In the genomic region with DNA sequence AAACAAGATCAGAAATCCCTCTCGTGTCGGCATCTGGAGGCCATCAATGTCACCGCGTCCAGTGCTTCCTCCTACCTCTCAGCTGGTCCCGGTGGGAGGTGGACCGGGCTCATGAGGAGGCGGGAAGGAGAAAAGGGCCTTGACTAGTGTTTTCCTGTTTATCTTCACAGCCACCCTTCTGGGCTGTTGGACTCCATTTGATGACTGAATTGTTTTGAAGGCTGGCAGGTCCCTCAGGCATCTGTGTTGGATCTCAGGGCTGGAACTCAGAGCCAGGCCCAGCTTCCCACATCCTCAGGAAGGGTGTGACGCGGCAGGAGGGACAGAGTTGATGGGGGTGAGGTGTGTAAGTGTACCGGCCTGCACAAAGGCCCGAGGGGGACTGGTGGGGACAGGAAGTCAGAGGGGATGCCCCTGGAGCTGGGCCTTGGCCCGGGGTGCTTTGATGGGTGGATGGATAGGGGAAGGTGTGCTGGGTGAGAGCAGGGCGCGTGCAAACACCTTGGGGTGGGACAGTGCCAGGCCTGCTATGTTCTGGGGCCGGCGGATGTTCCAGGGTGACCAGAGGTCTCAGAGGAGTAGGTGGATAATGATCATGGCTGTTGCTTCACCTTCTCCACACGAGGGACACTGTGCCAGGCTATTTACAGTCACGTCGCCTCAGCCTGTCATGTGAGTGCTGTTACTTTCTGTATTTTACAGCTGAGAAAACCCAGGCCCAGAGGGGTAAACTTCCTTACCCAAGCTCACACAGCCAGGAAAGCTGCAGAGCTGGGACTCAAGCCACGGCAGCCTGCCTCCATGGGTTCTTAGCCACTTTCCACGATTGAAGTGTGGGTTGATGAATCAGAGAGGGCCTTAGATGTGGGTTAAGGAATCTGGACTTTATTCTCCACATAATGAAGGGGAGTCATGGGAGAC, we compare ENCODE assay signal across 1 cellular context.
TF ChIP-seq lines count a peak whose summit lies in the region.

No MANE protein-coding gene starts in this region.

TF ChIP-seq in GM23338, 12 proteins besides CTCF, POLR2A, EP300 and RAD21 (continued from another document):
- TF ChIP-seq, protein P1, sequence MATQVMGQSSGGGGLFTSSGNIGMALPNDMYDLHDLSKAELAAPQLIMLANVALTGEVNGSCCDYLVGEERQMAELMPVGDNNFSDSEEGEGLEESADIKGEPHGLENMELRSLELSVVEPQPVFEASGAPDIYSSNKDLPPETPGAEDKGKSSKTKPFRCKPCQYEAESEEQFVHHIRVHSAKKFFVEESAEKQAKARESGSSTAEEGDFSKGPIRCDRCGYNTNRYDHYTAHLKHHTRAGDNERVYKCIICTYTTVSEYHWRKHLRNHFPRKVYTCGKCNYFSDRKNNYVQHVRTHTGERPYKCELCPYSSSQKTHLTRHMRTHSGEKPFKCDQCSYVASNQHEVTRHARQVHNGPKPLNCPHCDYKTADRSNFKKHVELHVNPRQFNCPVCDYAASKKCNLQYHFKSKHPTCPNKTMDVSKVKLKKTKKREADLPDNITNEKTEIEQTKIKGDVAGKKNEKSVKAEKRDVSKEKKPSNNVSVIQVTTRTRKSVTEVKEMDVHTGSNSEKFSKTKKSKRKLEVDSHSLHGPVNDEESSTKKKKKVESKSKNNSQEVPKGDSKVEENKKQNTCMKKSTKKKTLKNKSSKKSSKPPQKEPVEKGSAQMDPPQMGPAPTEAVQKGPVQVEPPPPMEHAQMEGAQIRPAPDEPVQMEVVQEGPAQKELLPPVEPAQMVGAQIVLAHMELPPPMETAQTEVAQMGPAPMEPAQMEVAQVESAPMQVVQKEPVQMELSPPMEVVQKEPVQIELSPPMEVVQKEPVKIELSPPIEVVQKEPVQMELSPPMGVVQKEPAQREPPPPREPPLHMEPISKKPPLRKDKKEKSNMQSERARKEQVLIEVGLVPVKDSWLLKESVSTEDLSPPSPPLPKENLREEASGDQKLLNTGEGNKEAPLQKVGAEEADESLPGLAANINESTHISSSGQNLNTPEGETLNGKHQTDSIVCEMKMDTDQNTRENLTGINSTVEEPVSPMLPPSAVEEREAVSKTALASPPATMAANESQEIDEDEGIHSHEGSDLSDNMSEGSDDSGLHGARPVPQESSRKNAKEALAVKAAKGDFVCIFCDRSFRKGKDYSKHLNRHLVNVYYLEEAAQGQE (IDR thresholded peaks at IDR 0.05; ENCODE audit: unreplicated experiment), result no peak
- TF ChIP-seq, protein P2, sequence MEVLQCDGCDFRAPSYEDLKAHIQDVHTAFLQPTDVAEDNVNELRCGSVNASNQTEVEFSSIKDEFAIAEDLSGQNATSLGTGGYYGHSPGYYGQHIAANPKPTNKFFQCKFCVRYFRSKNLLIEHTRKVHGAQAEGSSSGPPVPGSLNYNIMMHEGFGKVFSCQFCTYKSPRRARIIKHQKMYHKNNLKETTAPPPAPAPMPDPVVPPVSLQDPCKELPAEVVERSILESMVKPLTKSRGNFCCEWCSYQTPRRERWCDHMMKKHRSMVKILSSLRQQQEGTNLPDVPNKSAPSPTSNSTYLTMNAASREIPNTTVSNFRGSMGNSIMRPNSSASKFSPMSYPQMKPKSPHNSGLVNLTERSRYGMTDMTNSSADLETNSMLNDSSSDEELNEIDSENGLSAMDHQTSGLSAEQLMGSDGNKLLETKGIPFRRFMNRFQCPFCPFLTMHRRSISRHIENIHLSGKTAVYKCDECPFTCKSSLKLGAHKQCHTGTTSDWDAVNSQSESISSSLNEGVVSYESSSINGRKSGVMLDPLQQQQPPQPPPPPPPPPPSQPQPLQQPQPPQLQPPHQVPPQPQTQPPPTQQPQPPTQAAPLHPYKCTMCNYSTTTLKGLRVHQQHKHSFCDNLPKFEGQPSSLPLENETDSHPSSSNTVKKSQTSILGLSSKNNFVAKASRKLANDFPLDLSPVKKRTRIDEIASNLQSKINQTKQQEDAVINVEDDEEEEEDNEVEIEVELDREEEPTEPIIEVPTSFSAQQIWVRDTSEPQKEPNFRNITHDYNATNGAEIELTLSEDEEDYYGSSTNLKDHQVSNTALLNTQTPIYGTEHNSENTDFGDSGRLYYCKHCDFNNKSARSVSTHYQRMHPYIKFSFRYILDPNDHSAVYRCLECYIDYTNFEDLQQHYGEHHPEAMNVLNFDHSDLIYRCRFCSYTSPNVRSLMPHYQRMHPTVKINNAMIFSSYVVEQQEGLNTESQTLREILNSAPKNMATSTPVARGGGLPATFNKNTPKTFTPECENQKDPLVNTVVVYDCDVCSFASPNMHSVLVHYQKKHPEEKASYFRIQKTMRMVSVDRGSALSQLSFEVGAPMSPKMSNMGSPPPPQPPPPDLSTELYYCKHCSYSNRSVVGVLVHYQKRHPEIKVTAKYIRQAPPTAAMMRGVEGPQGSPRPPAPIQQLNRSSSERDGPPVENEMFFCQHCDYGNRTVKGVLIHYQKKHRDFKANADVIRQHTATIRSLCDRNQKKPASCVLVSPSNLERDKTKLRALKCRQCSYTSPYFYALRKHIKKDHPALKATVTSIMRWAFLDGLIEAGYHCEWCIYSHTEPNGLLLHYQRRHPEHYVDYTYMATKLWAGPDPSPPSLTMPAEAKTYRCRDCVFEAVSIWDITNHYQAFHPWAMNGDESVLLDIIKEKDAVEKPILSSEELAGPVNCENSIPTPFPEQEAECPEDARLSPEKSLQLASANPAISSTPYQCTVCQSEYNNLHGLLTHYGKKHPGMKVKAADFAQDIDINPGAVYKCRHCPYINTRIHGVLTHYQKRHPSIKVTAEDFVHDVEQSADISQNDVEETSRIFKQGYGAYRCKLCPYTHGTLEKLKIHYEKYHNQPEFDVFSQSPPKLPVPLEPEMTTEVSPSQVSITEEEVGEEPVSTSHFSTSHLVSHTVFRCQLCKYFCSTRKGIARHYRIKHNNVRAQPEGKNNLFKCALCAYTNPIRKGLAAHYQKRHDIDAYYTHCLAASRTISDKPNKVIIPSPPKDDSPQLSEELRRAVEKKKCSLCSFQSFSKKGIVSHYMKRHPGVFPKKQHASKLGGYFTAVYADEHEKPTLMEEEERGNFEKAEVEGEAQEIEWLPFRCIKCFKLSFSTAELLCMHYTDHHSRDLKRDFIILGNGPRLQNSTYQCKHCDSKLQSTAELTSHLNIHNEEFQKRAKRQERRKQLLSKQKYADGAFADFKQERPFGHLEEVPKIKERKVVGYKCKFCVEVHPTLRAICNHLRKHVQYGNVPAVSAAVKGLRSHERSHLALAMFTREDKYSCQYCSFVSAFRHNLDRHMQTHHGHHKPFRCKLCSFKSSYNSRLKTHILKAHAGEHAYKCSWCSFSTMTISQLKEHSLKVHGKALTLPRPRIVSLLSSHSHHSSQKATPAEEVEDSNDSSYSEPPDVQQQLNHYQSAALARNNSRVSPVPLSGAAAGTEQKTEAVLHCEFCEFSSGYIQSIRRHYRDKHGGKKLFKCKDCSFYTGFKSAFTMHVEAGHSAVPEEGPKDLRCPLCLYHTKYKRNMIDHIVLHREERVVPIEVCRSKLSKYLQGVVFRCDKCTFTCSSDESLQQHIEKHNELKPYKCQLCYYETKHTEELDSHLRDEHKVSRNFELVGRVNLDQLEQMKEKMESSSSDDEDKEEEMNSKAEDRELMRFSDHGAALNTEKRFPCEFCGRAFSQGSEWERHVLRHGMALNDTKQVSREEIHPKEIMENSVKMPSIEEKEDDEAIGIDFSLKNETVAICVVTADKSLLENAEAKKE (CRISPR knock-in tag; IDR thresholded peaks at IDR 0.05), result no peak
- TF ChIP-seq, protein P3, sequence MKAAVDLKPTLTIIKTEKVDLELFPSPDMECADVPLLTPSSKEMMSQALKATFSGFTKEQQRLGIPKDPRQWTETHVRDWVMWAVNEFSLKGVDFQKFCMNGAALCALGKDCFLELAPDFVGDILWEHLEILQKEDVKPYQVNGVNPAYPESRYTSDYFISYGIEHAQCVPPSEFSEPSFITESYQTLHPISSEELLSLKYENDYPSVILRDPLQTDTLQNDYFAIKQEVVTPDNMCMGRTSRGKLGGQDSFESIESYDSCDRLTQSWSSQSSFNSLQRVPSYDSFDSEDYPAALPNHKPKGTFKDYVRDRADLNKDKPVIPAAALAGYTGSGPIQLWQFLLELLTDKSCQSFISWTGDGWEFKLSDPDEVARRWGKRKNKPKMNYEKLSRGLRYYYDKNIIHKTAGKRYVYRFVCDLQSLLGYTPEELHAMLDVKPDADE (IDR thresholded peaks at IDR 0.05), result no peak
- no peak for TF ChIP-seq POLR2AphosphoS5 (IDR thresholded peaks at IDR 0.05; ENCODE audit: low read depth)
TF ChIP-seq in GM23338: peak in this region for 0.
